ENCODE assay signal across 17 cellular contexts in the genomic region with DNA sequence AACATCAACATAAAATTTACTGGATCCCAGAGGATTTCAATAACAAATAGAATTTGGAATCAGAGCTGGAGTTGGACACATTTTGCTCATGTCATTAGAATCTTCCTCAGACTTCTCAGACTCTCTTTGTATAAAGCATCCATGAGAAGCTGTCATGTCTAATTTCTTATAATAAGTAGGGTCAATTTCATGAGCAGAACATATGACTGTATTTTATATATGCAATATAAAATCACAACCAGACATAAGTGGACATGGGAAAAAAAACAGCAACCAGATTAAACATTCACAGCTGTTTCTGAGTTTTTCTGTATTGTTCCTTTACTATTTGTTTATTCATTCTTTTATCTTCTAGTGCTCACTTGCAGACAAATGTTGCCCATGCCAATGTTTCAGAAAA.
A peak's percentile ranks its signal among the peaks of the same experiment; 100 is the strongest.
DNase-seq lines count a peak whose midpoint lies in the region; ATAC-seq and TF ChIP-seq lines count a peak whose summit lies in the region.
"Had no signal": no experiment of that assay in that cellular context is flagged by ENCODE, and none has a peak within 500 bp of the region (broad histone marks: within the 10 kb centered on the region; RNA-seq: fewer than 3 reads in every experiment).

No MANE protein-coding gene starts in this region.

- H3K27me3 Mint-ChIP-seq in osteocyte (ENCODE audit: unreplicated experiment) = no peaks in the 10 kb centered on the region
- H3K27me3 Mint-ChIP-seq: B cell; CD4-positive, alpha-beta T cell had no signal

- no peak for ATAC-seq in stimulated activated effector memory CD8-positive, alpha-beta T cell treated with anti-CD3 and anti-CD28 coated beads, Interleukin-12 subunit alpha, Interleukin-12 subunit beta, amount 100 ng/mL, for 72 hours
- ATAC-seq in GM21528 (IDR thresholded peaks at IDR 0.05; ENCODE audit: low FRiP score, unreplicated experiment) = no peak
- ATAC-seq: GM12878 had no signal

- TF ChIP-seq CTCF in fibroblast of lung (conservative IDR thresholded peaks at IDR 0.05 in 1 of 2, IDR thresholded peaks at IDR 0.05 in 1 of 2; ENCODE audit: low read depth in 1 of 2, low read length in 2 of 2) (no peak), osteocyte (IDR thresholded peaks at IDR 0.05) (no peak)

- H2AFZ ChIP-seq in ACC112 (ENCODE audit: low read length, unreplicated experiment) (no peak overlapping the region), fibroblast of lung (ENCODE audit: low read length) (no peak overlapping the region)

- H3K4me3 Mint-ChIP-seq in osteocyte (ENCODE audit: unreplicated experiment) = no peak overlapping the region
- no peak overlapping the region for H3K4me3 Mint-ChIP-seq in stimulated activated effector memory CD8-positive, alpha-beta T cell treated with anti-CD3 and anti-CD28 coated beads, Interleukin-12 subunit alpha, Interleukin-12 subunit beta, amount 100 ng/mL, for 72 hours
- H3K4me3 Mint-ChIP-seq: B cell; CD4-positive, alpha-beta T cell had no signal

- DNase-seq in SJSA1 (ENCODE audit: low read depth in 1 of 2, low spot score in 2 of 2) (peak in 1 of 2 experiments; percentile 12), fibroblast of lung (ENCODE audit: low read depth in 2 of 2) (no peak), osteocyte (ENCODE audit: extremely low spot score, unreplicated experiment) (no peak), NCI-H226 (no peak)
- DNase-seq in stimulated activated effector memory CD8-positive, alpha-beta T cell treated with anti-CD3 and anti-CD28 coated beads, Interleukin-12 subunit alpha, Interleukin-12 subunit beta, amount 100 ng/mL, for 72 hours (ENCODE audit: low spot score in 2 of 2) = no peak
- DNase-seq: 8988T; C1 segment of cervical spinal cord; Calu3; CD4-positive, alpha-beta T cell; DMS 273 treated with DMSO at 0.1 percent for 48 hours; DMS79 had no signal

- peak overlapping the region; percentile 73 for H3K27ac Mint-ChIP-seq in osteocyte (ENCODE audit: unreplicated experiment)
- H3K27ac Mint-ChIP-seq in stimulated activated effector memory CD8-positive, alpha-beta T cell treated with anti-CD3 and anti-CD28 coated beads, Interleukin-12 subunit alpha, Interleukin-12 subunit beta, amount 100 ng/mL, for 72 hours = no peak overlapping the region
- H3K27ac Mint-ChIP-seq: B cell; CD4-positive, alpha-beta T cell had no signal

- peaks cover 28% of the 10 kb centered on the region for H3K4me1 Mint-ChIP-seq in osteocyte (ENCODE audit: unreplicated experiment)
- H3K4me1 Mint-ChIP-seq in stimulated activated effector memory CD8-positive, alpha-beta T cell treated with anti-CD3 and anti-CD28 coated beads, Interleukin-12 subunit alpha, Interleukin-12 subunit beta, amount 100 ng/mL, for 72 hours = no peaks in the 10 kb centered on the region
- H3K4me1 Mint-ChIP-seq: B cell had no signal

- H3K4me2 ChIP-seq in fibroblast of lung (ENCODE audit: extremely low read depth, insufficient read depth, low read length) = no peak overlapping the region

- H3K4me3 ChIP-seq in ACC112 (ENCODE audit: low read depth, low read length) (no peak overlapping the region), SJSA1 (no peak overlapping the region), fibroblast of lung (replicated peaks in 1 of 4; ENCODE audit: control extremely low read depth in 1 of 4, insufficient read depth in 1 of 4, low read depth in 3 of 4, low read length in 4 of 4) (no peak overlapping the region)
- H3K4me3 ChIP-seq: GM12878, HAP-1 had no signal

- H3K9me3 ChIP-seq in SJSA1 (replicated peaks) (no peaks in the 10 kb centered on the region), fibroblast of lung (ENCODE audit: control insufficient read depth, insufficient read depth, low read depth, low read length) (no peaks in the 10 kb centered on the region)
- H3K9me3 ChIP-seq: HAP-1 had no signal

- H3K27me3 ChIP-seq in ACC112 (ENCODE audit: insufficient read depth, low read length) (no peaks in the 10 kb centered on the region), SJSA1 (replicated peaks) (no peaks in the 10 kb centered on the region), fibroblast of lung (ENCODE audit: control insufficient read depth, insufficient read depth, low read length) (no peaks in the 10 kb centered on the region)

- no peaks in the 10 kb centered on the region for H4K20me1 ChIP-seq in fibroblast of lung (ENCODE audit: control insufficient read depth, extremely low read depth, insufficient read depth, low read length)

- H3K27ac ChIP-seq in ACC112 (ENCODE audit: low read depth, low read length) (peak overlapping the region; percentile 33), SJSA1 (peak overlapping the region; percentile 34), fibroblast of lung (ENCODE audit: insufficient read depth, low read length) (peak overlapping the region; percentile 32)
- H3K27ac ChIP-seq: HL-60 had no signal

- no peaks in the 10 kb centered on the region for H3K36me3 ChIP-seq in ACC112 (ENCODE audit: insufficient read depth, low read length)
- H3K36me3 ChIP-seq in SJSA1 = no peaks in the 10 kb centered on the region
- no peaks in the 10 kb centered on the region for H3K36me3 ChIP-seq in fibroblast of lung (ENCODE audit: control insufficient read depth, insufficient read depth, low read length)
- H3K36me3 ChIP-seq: HAP-1 had no signal

- H3K36me3 Mint-ChIP-seq in osteocyte (ENCODE audit: unreplicated experiment) = no peaks in the 10 kb centered on the region
- no peaks in the 10 kb centered on the region for H3K36me3 Mint-ChIP-seq in stimulated activated effector memory CD8-positive, alpha-beta T cell treated with anti-CD3 and anti-CD28 coated beads, Interleukin-12 subunit alpha, Interleukin-12 subunit beta, amount 100 ng/mL, for 72 hours

- no peak overlapping the region for H3K9ac ChIP-seq in fibroblast of lung (ENCODE audit: insufficient read depth, low read length)

- H3K4me1 ChIP-seq in ACC112 (ENCODE audit: control insufficient read depth, insufficient read depth, low read length, unreplicated experiment) (peaks cover 11% of the 10 kb centered on the region), SJSA1 (replicated peaks) (peaks cover 11% of the 10 kb centered on the region), fibroblast of lung (ENCODE audit: control insufficient read depth, extremely low read depth, insufficient read depth, low read length) (peaks cover 3% of the 10 kb centered on the region)

- H3K79me2 ChIP-seq in ACC112 (ENCODE audit: control insufficient read depth, insufficient read depth, low read length, unreplicated experiment) (no peaks in the 10 kb centered on the region), fibroblast of lung (ENCODE audit: control insufficient read depth, insufficient read depth, low read length) (no peaks in the 10 kb centered on the region)

- no peaks in the 10 kb centered on the region for H3K9me3 Mint-ChIP-seq in osteocyte (ENCODE audit: unreplicated experiment)
- H3K9me3 Mint-ChIP-seq in stimulated activated effector memory CD8-positive, alpha-beta T cell treated with anti-CD3 and anti-CD28 coated beads, Interleukin-12 subunit alpha, Interleukin-12 subunit beta, amount 100 ng/mL, for 72 hours = peaks cover 4% of the 10 kb centered on the region
- H3K9me3 Mint-ChIP-seq: CD4-positive, alpha-beta T cell had no signal
